ENCODE assay signal across 16 cellular contexts in genomic region chr4:173405840-173406606, GRCh38.
DNase-seq lines count a peak whose midpoint lies in the region; ATAC-seq lines count a peak whose summit lies in the region.
"Had no signal": no experiment of that assay in that cellular context is flagged by ENCODE, and none has a peak within 500 bp of the region (broad histone marks: within the 10 kb centered on the region; RNA-seq: fewer than 3 reads in every experiment).

No MANE protein-coding gene starts in this region.

- DNase-seq in NK-92 (lab: John Stamatoyannopoulos, UW; ENCODE audit: unreplicated experiment) = no peak
- no peak for DNase-seq in activated gamma-delta T cell treated with Interleukin-2 at 50 U/mL for 16 hours
- no peak for DNase-seq in DMS 273 treated with DMSO at 0.1 percent for 48 hours (lab: John Stamatoyannopoulos, UW)
- DNase-seq in SIG-M5 (lab: John Stamatoyannopoulos, UW) = no peak
- DNase-seq: activated B cell treated with CpG ODN at 0.5 μM for 24 hours; amygdala; dorsolateral prefrontal cortex; lower lobe of right lung; NCI-H2081 treated with DMSO at 0.1 percent for 48 hours; SK-N-SH; stimulated activated CD4-positive, alpha-beta T cell treated with anti-CD3 and anti-CD28 coated beads, Interleukin-4, amount 100 ng/mL, for 24 hours; stimulated activated naive B cell treated with anti-CD40 and anti-IgM and Interleukin-4, amounts not matched to agents 10 μg/mL and 1 μg/mL and 100 μg/mL, for 72 hours had no signal

- peak; percentile 58 for ATAC-seq in GM18499 (IDR thresholded peaks at IDR 0.05; ENCODE audit: insufficient read depth, unreplicated experiment)
- ATAC-seq in GM19395 (IDR thresholded peaks at IDR 0.05; ENCODE audit: unreplicated experiment) = peak; percentile 76
- peak; percentile 71 for ATAC-seq in HG02840 (IDR thresholded peaks at IDR 0.05; ENCODE audit: low FRiP score, unreplicated experiment)
- ATAC-seq in HG03521 (IDR thresholded peaks at IDR 0.05; ENCODE audit: unreplicated experiment) = peak; percentile 45
- ATAC-seq: lower lobe of right lung had no signal
